ENCODE assay signal across 1 cellular context in the genomic region with DNA sequence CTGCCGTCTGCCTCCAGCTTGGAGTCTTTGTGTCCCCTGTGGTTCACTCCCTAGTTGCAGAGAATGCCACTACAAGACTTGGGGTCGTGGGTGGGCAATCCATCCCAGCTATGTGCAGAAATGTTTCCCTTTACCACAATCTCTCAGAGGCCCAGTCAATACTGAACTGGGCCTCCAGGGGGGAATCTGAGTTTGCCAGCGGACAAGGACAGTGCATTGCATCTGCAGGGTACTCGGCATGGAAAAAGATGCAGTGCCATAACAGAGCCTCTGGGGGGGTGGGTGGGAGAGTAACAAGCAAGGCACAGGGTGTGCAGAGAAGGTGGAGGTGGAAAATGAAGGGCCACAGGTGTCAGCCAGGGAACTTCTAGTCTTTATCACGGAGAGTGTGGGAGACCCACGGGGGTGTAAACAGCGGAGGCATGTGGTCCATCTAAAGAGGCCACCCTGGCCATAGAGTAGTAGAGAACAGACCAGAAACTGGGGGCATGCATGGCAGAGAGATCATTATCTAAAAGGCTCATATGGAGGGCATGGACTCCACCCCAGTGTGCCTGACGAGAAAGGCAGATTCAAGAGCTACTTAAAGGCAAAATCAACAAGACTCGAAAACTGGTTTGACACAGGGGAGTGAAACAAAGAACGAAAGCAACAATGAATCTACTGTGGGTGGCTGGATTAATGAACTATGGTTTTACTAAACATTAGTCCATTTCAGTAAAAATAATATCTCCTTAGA.
TF ChIP-seq lines count a peak whose summit lies in the region.

No MANE protein-coding gene starts in this region.

TF ChIP-seq in K562, 482 proteins besides CTCF, POLR2A, EP300 and RAD21:
- no peak for TF ChIP-seq KHSRP (IDR thresholded peaks at IDR 0.05)
- no peak for TF ChIP-seq ZNF121 (CRISPR knock-in tag; conservative IDR thresholded peaks at IDR 0.05)
- no peak for TF ChIP-seq KAT2B (IDR thresholded peaks at IDR 0.05; ENCODE audit: low read depth, low read length)
- TF ChIP-seq NFXL1 (CRISPR knock-in tag; IDR thresholded peaks at IDR 0.05): no peak
- no peak for TF ChIP-seq BRD4 (IDR thresholded peaks at IDR 0.05)
- no peak for TF ChIP-seq KAT8 (IDR thresholded peaks at IDR 0.05; ENCODE audit: low read depth)
- TF ChIP-seq, protein P1, sequence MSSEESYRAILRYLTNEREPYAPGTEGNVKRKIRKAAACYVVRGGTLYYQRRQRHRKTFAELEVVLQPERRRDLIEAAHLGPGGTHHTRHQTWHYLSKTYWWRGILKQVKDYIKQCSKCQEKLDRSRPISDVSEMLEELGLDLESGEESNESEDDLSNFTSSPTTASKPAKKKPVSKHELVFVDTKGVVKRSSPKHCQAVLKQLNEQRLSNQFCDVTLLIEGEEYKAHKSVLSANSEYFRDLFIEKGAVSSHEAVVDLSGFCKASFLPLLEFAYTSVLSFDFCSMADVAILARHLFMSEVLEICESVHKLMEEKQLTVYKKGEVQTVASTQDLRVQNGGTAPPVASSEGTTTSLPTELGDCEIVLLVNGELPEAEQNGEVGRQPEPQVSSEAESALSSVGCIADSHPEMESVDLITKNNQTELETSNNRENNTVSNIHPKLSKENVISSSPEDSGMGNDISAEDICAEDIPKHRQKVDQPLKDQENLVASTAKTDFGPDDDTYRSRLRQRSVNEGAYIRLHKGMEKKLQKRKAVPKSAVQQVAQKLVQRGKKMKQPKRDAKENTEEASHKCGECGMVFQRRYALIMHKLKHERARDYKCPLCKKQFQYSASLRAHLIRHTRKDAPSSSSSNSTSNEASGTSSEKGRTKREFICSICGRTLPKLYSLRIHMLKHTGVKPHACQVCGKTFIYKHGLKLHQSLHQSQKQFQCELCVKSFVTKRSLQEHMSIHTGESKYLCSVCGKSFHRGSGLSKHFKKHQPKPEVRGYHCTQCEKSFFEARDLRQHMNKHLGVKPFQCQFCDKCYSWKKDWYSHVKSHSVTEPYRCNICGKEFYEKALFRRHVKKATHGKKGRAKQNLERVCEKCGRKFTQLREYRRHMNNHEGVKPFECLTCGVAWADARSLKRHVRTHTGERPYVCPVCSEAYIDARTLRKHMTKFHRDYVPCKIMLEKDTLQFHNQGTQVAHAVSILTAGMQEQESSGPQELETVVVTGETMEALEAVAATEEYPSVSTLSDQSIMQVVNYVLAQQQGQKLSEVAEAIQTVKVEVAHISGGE (CRISPR knock-in tag; IDR thresholded peaks at IDR 0.05): no peak
- TF ChIP-seq CREB3 (tag; conservative IDR thresholded peaks at IDR 0.05; ENCODE audit: low read depth): no peak
- no peak for TF ChIP-seq HNRNPL (IDR thresholded peaks at IDR 0.05; ENCODE audit: low read depth, low read length)
- no peak for TF ChIP-seq ZNF766 (CRISPR knock-in tag; conservative IDR thresholded peaks at IDR 0.05)
- TF ChIP-seq, protein P2, sequence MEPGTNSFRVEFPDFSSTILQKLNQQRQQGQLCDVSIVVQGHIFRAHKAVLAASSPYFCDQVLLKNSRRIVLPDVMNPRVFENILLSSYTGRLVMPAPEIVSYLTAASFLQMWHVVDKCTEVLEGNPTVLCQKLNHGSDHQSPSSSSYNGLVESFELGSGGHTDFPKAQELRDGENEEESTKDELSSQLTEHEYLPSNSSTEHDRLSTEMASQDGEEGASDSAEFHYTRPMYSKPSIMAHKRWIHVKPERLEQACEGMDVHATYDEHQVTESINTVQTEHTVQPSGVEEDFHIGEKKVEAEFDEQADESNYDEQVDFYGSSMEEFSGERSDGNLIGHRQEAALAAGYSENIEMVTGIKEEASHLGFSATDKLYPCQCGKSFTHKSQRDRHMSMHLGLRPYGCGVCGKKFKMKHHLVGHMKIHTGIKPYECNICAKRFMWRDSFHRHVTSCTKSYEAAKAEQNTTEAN (CRISPR knock-in tag; IDR thresholded peaks at IDR 0.05): no peak
- no peak for TF ChIP-seq ZNF24 (IDR thresholded peaks at IDR 0.05)
- no peak for TF ChIP-seq ZNF75A (CRISPR knock-in tag; IDR thresholded peaks at IDR 0.05)
- TF ChIP-seq TGIF2 (CRISPR knock-in tag; IDR thresholded peaks at IDR 0.05): no peak
- no peak for TF ChIP-seq GTF2E2 (tag; IDR thresholded peaks at IDR 0.05)
